1 cellular context compared by ENCODE assay signal in the genomic region with DNA sequence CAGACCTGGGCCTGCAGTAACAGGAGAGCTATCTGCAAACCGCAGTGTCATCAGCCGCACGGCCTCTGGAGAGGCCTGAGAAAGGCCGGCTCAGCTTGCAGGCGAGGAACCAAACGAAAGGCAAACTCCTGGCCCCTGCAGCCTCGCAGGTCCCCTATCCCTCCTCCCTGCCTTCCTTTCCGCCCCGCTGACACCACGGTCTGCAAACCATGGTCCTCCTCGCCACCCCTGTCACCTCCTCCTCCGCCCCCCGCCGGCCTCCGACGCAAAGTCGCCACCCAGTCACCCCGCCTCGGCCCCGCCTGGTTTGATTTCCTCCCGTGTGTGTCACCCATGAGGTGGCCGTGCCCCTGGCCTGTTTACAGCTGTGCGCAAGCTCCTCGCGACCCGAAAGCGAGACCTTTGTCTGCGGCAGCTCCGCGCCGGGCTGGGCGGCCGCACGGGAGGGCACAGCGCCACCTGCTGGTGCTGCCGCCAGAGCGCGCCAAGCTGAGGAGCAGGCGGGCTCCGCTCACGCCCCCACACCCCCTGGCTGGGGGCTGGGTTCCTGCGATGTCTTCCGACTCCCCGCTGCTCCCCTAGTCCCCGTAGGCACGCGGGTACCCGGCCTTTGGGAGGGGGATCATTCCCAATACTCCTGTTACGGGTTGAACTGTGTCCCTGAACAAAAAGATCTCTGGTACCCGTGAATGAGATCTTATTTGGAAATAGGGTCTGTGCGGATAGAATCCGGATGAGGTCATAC.
TF ChIP-seq lines count a peak whose summit lies in the region.

No MANE protein-coding gene starts in this region.

TF ChIP-seq in HepG2, 621 proteins besides CTCF, POLR2A, EP300 and RAD21 (continued from another document and continues in another):
- TF ChIP-seq HINFP (CRISPR knock-in tag; IDR thresholded peaks at IDR 0.05; ENCODE audit: low read depth) = no peak
- TF ChIP-seq, protein P1, sequence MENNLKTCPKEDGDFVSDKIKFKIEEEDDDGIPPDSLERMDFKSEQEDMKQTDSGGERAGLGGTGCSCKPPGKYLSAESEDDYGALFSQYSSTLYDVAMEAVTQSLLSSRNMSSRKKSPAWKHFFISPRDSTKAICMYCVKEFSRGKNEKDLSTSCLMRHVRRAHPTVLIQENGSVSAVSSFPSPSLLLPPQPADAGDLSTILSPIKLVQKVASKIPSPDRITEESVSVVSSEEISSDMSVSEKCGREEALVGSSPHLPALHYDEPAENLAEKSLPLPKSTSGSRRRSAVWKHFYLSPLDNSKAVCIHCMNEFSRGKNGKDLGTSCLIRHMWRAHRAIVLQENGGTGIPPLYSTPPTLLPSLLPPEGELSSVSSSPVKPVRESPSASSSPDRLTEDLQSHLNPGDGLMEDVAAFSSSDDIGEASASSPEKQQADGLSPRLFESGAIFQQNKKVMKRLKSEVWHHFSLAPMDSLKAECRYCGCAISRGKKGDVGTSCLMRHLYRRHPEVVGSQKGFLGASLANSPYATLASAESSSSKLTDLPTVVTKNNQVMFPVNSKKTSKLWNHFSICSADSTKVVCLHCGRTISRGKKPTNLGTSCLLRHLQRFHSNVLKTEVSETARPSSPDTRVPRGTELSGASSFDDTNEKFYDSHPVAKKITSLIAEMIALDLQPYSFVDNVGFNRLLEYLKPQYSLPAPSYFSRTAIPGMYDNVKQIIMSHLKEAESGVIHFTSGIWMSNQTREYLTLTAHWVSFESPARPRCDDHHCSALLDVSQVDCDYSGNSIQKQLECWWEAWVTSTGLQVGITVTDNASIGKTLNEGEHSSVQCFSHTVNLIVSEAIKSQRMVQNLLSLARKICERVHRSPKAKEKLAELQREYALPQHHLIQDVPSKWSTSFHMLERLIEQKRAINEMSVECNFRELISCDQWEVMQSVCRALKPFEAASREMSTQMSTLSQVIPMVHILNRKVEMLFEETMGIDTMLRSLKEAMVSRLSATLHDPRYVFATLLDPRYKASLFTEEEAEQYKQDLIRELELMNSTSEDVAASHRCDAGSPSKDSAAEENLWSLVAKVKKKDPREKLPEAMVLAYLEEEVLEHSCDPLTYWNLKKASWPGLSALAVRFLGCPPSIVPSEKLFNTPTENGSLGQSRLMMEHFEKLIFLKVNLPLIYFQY (CRISPR knock-in tag; IDR thresholded peaks at IDR 0.05; ENCODE audit: borderline replicate concordance) = peak; percentile 89; the same call in 1 of the 2 replicates
- 0 out of 2 replicates have a peak, but pooled peaks have one; percentile 29 for TF ChIP-seq ZNF629 (CRISPR knock-in tag; conservative IDR thresholded peaks at IDR 0.05)
- TF ChIP-seq ELF4 (CRISPR knock-in tag; IDR thresholded peaks at IDR 0.05; ENCODE audit: borderline replicate concordance) = no peak
- TF ChIP-seq HNRNPLL (IDR thresholded peaks at IDR 0.05; ENCODE audit: low read depth, low read length, poor library complexity, severe bottlenecking) = peak; percentile 86
- TF ChIP-seq ELK4 (CRISPR knock-in tag; IDR thresholded peaks at IDR 0.05; ENCODE audit: borderline replicate concordance) = no peak
- 0 out of 2 replicates have a peak, but pooled peaks have one; percentile 83 for TF ChIP-seq DNMT1 (CRISPR knock-in tag; IDR thresholded peaks at IDR 0.05)
- TF ChIP-seq, protein P2, sequence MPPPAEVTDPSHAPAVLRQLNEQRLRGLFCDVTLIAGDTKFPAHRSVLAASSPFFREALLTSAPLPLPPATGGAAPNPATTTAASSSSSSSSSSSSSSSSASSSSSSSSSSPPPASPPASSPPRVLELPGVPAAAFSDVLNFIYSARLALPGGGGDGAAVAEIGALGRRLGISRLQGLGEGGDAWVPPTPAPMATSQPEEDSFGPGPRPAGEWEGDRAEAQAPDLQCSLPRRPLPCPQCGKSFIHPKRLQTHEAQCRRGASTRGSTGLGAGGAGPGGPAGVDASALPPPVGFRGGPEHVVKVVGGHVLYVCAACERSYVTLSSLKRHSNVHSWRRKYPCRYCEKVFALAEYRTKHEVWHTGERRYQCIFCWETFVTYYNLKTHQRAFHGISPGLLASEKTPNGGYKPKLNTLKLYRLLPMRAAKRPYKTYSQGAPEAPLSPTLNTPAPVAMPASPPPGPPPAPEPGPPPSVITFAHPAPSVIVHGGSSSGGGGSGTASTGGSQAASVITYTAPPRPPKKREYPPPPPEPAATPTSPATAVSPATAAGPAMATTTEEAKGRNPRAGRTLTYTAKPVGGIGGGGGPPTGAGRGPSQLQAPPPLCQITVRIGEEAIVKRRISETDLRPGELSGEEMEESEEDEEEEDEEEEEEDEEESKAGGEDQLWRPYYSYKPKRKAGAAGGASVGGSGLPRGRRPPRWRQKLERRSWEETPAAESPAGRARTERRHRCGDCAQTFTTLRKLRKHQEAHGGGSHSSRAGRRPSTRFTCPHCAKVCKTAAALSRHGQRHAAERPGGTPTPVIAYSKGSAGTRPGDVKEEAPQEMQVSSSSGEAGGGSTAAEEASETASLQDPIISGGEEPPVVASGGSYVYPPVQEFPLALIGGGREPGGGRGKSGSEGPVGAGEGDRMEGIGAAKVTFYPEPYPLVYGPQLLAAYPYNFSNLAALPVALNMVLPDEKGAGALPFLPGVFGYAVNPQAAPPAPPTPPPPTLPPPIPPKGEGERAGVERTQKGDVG (CRISPR knock-in tag; IDR thresholded peaks at IDR 0.05; ENCODE audit: borderline replicate concordance) = 0 out of 2 replicates have a peak, but pooled peaks have one; percentile 79
- no peak for TF ChIP-seq NFE2 (CRISPR knock-in tag; IDR thresholded peaks at IDR 0.05)
- no peak for TF ChIP-seq ZNF101 (CRISPR knock-in tag; IDR thresholded peaks at IDR 0.05; ENCODE audit: borderline replicate concordance, low read depth)
- TF ChIP-seq GPN1 (CRISPR knock-in tag; IDR thresholded peaks at IDR 0.05; ENCODE audit: borderline replicate concordance) = no peak
- peak; percentile 71 for TF ChIP-seq MXD4 (CRISPR knock-in tag; IDR thresholded peaks at IDR 0.05)
- TF ChIP-seq CCDC6 (CRISPR knock-in tag; IDR thresholded peaks at IDR 0.05) = peak; percentile 43; the same call in 1 of the 2 replicates
- TF ChIP-seq ZBTB46 (CRISPR knock-in tag; IDR thresholded peaks at IDR 0.05; ENCODE audit: borderline replicate concordance) = 0 out of 2 replicates have a peak, but pooled peaks have one; percentile 43
- TF ChIP-seq ZNF230 (CRISPR knock-in tag; IDR thresholded peaks at IDR 0.05) = 0 out of 2 replicates have a peak, but pooled peaks have one; percentile 37
- TF ChIP-seq MXI1 (IDR thresholded peaks at IDR 0.05; ENCODE audit: borderline replicate concordance, low read depth, low read length) = peak; percentile 97
- no peak for TF ChIP-seq ZNF335 (CRISPR knock-in tag; IDR thresholded peaks at IDR 0.05)
- no peak for TF ChIP-seq SOX6 (IDR thresholded peaks at IDR 0.05)
- peak; percentile 70 for TF ChIP-seq SOX6 (CRISPR knock-in tag; IDR thresholded peaks at IDR 0.05)
- TF ChIP-seq CHD4 (IDR thresholded peaks at IDR 0.05; ENCODE audit: borderline replicate concordance, low read length) = no peak
- TF ChIP-seq IKZF5 (CRISPR knock-in tag; IDR thresholded peaks at IDR 0.05) = no peak
- no peak for TF ChIP-seq ZNF484 (CRISPR knock-in tag; IDR thresholded peaks at IDR 0.05; ENCODE audit: borderline replicate concordance, low read depth)
- no peak for TF ChIP-seq NR3C1 (CRISPR knock-in tag; IDR thresholded peaks at IDR 0.05)
- TF ChIP-seq, protein P3, sequence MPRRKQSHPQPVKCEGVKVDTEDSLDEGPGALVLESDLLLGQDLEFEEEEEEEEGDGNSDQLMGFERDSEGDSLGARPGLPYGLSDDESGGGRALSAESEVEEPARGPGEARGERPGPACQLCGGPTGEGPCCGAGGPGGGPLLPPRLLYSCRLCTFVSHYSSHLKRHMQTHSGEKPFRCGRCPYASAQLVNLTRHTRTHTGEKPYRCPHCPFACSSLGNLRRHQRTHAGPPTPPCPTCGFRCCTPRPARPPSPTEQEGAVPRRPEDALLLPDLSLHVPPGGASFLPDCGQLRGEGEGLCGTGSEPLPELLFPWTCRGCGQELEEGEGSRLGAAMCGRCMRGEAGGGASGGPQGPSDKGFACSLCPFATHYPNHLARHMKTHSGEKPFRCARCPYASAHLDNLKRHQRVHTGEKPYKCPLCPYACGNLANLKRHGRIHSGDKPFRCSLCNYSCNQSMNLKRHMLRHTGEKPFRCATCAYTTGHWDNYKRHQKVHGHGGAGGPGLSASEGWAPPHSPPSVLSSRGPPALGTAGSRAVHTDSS (CRISPR knock-in tag; conservative IDR thresholded peaks at IDR 0.05) = no peak
- TF ChIP-seq ZNF331 (CRISPR knock-in tag; IDR thresholded peaks at IDR 0.05) = peak; percentile 55; the same call in 1 of the 2 replicates
- peak; percentile 86 for TF ChIP-seq SALL1 (CRISPR knock-in tag; IDR thresholded peaks at IDR 0.05)
- peak; percentile 71; the same call in 1 of the 2 replicates for TF ChIP-seq ZNF274 (CRISPR knock-in tag; IDR thresholded peaks at IDR 0.05)
- TF ChIP-seq ZNF350 (CRISPR knock-in tag; IDR thresholded peaks at IDR 0.05; ENCODE audit: borderline replicate concordance, low read depth) = peak; percentile 69
- TF ChIP-seq POLR2AphosphoS5 (IDR thresholded peaks at IDR 0.05; ENCODE audit: low read depth, low read length) = no peak
- 0 out of 2 replicates have a peak, but pooled peaks have one; percentile 56 for TF ChIP-seq ZNF510 (CRISPR knock-in tag; IDR thresholded peaks at IDR 0.05; ENCODE audit: low read depth)
- TF ChIP-seq BATF2 (CRISPR knock-in tag; IDR thresholded peaks at IDR 0.05) = no peak
- no peak for TF ChIP-seq NCOR1 (IDR thresholded peaks at IDR 0.05; ENCODE audit: borderline replicate concordance, low read length)
- TF ChIP-seq ISL2 (CRISPR knock-in tag; IDR thresholded peaks at IDR 0.05) = 0 out of 2 replicates have a peak, but pooled peaks have one; percentile 35
- no peak for TF ChIP-seq ZNF777 (CRISPR knock-in tag; IDR thresholded peaks at IDR 0.05)
- TF ChIP-seq FOSL2 (CRISPR knock-in tag; IDR thresholded peaks at IDR 0.05) = peak; percentile 59
- no peak; the same call in 1 of the 2 replicates for TF ChIP-seq ZNF441 (CRISPR knock-in tag; IDR thresholded peaks at IDR 0.05; ENCODE audit: borderline replicate concordance)
- no peak for TF ChIP-seq NFRKB (IDR thresholded peaks at IDR 0.05)
- TF ChIP-seq ATF1 (CRISPR knock-in tag; IDR thresholded peaks at IDR 0.05) = no peak
- no peak for TF ChIP-seq WIZ (CRISPR knock-in tag; IDR thresholded peaks at IDR 0.05)
- TF ChIP-seq RXRA (CRISPR knock-in tag; IDR thresholded peaks at IDR 0.05) = 0 out of 2 replicates have a peak, but pooled peaks have one; percentile 46
